26 cellular contexts compared by ENCODE assay signal in genomic region chr19:5041168-5042038, GRCh38.
DNase-seq lines count a peak whose midpoint lies in the region; ATAC-seq, FAIRE-seq and TF ChIP-seq lines count a peak whose summit lies in the region.
"Had no signal": no experiment of that assay in that cellular context is flagged by ENCODE, and none has a peak within 500 bp of the region (broad histone marks: within the 10 kb centered on the region; RNA-seq: fewer than 3 reads in every experiment).

No MANE protein-coding gene starts in this region.

- TF ChIP-seq CTCF in keratinocyte (optimal IDR thresholded peaks at IDR 0.05 in 1 of 3, IDR thresholded peaks at IDR 0.05 in 1 of 3, conservative IDR thresholded peaks at IDR 0.05 in 1 of 3; ENCODE audit: extremely low read depth in 1 of 3, insufficient read depth in 2 of 3, low read length in 3 of 3) (no peak), type B pancreatic cell (conservative IDR thresholded peaks at IDR 0.05) (no peak)

- no peak for ATAC-seq in activated T-cell treated with anti-CD3 and anti-CD28 coated beads, Interleukin-2, amount 50 U/mL, for 72 hours (replicated peaks in 1 of 2)
- ATAC-seq in HG03442 (IDR thresholded peaks at IDR 0.05; ENCODE audit: unreplicated experiment), result no peak
- ATAC-seq: A549, GM12878 had no signal

- peak overlapping the region; percentile 5 for H3K27ac ChIP-seq in angular gyrus (ENCODE audit: low read depth, low read length)
- no peak overlapping the region for H3K27ac ChIP-seq in keratinocyte (ENCODE audit: control insufficient read depth, insufficient read depth, low read length)
- H3K27ac ChIP-seq: A549, psoas muscle, tibial artery had no signal

- H3K27ac Mint-ChIP-seq in activated T-cell treated with anti-CD3 and anti-CD28 coated beads, Interleukin-2, amount 50 U/mL, for 72 hours, result peak overlapping the region; percentile 43
- H3K27ac Mint-ChIP-seq in type B pancreatic cell, result peak overlapping the region; percentile 53
- H3K27ac Mint-ChIP-seq: activated CD4-positive, alpha-beta memory T cell treated with anti-CD3 and anti-CD28 coated beads, Interleukin-2, amount 10 ng/mL, durations not matched to agents 7 days and 5 days; HFFc6 had no signal

- H4K20me1 ChIP-seq in keratinocyte (ENCODE audit: control insufficient read depth, extremely low read depth, insufficient read depth, low read length), result peaks cover 33% of the 10 kb centered on the region

- H3K9me3 ChIP-seq in keratinocyte (ENCODE audit: control insufficient read depth, low read depth, low read length), result no peaks in the 10 kb centered on the region
- H3K9me3 ChIP-seq: A549, BE2C, psoas muscle, tibial artery had no signal

- H3K27me3 Mint-ChIP-seq in activated T-cell treated with anti-CD3 and anti-CD28 coated beads, Interleukin-2, amount 50 U/mL, for 72 hours (ENCODE audit: low read depth), result no peaks in the 10 kb centered on the region
- H3K27me3 Mint-ChIP-seq in type B pancreatic cell, result no peaks in the 10 kb centered on the region
- H3K27me3 Mint-ChIP-seq: activated CD4-positive, alpha-beta memory T cell treated with anti-CD3 and anti-CD28 coated beads, Interleukin-2, amount 10 ng/mL, durations not matched to agents 7 days and 5 days had no signal

- peak overlapping the region; percentile 50 for H3K9ac ChIP-seq in keratinocyte (ENCODE audit: control insufficient read depth, extremely low read depth, insufficient read depth, low read length)

- H3K4me1 ChIP-seq in keratinocyte (ENCODE audit: control insufficient read depth, extremely low read depth, insufficient read depth, low read length), result peaks cover 40% of the 10 kb centered on the region

- DNase-seq in activated T-cell treated with anti-CD3 and anti-CD28 coated beads, Interleukin-2, amount 50 U/mL, for 72 hours, result no peak
- DNase-seq in activated T-cell treated with anti-CD3 and anti-CD28 coated beads, Interleukin-2, amount 50 U/mL, for 1 hour, result no peak
- DNase-seq in keratinocyte (ENCODE audit: low read depth, low spot score) (no peak), type B pancreatic cell (ENCODE audit: extremely low spot score, unreplicated experiment) (no peak), NCI-H2081 (lab: John Stamatoyannopoulos, UW) (no peak), NCI-H1105 (lab: John Stamatoyannopoulos, UW) (no peak)
- DNase-seq: activated CD4-positive, alpha-beta memory T cell treated with anti-CD3 and anti-CD28 coated beads, Interleukin-2, amount 10 ng/mL, durations not matched to agents 7 days and 5 days; activated CD4-positive, CD25-positive, alpha-beta regulatory T cell; activated naive CD4-positive, alpha-beta T cell; amniotic stem cell; BE2C; COR-L47; DMS79 treated with DMSO at 0.1 percent for 48 hours; HFFc6; IMR-90; NCI-H1694; NCI-H748 treated with DMSO at 0.1 percent for 48 hours; stimulated activated naive CD4-positive, alpha-beta T cell; T1000; tibial artery had no signal

- H2AFZ ChIP-seq in keratinocyte (ENCODE audit: control insufficient read depth, low read length), result no peak overlapping the region

- peaks cover 6 to 16% of the 10 kb centered on the region in 2 experiments for H3K36me3 ChIP-seq in keratinocyte (ENCODE audit: control insufficient read depth in 2 of 2, extremely low read depth in 1 of 2, insufficient read depth in 2 of 2, low read length in 2 of 2)

- H3K9me3 Mint-ChIP-seq in activated T-cell treated with anti-CD3 and anti-CD28 coated beads, Interleukin-2, amount 50 U/mL, for 72 hours, result no peaks in the 10 kb centered on the region
- no peaks in the 10 kb centered on the region for H3K9me3 Mint-ChIP-seq in type B pancreatic cell
- H3K9me3 Mint-ChIP-seq: activated CD4-positive, alpha-beta memory T cell treated with anti-CD3 and anti-CD28 coated beads, Interleukin-2, amount 10 ng/mL, durations not matched to agents 7 days and 5 days had no signal

- no peaks in the 10 kb centered on the region for H3K27me3 ChIP-seq in keratinocyte (ENCODE audit: control insufficient read depth, extremely low read depth, insufficient read depth, low read length)
- H3K27me3 ChIP-seq: BE2C, tibial artery had no signal

- H3K9me1 ChIP-seq in keratinocyte (ENCODE audit: control insufficient read depth, extremely low read depth, insufficient read depth, low read length), result no peaks in the 10 kb centered on the region

- H3K36me3 Mint-ChIP-seq in activated T-cell treated with anti-CD3 and anti-CD28 coated beads, Interleukin-2, amount 50 U/mL, for 72 hours (ENCODE audit: insufficient read depth in 2 of 2), result no peaks in the 10 kb centered on the region
- H3K36me3 Mint-ChIP-seq in type B pancreatic cell, result peaks cover 9% of the 10 kb centered on the region

- H3K4me3 Mint-ChIP-seq in activated T-cell treated with anti-CD3 and anti-CD28 coated beads, Interleukin-2, amount 50 U/mL, for 72 hours, result no peak overlapping the region
- no peak overlapping the region for H3K4me3 Mint-ChIP-seq in type B pancreatic cell
- H3K4me3 Mint-ChIP-seq: activated CD4-positive, alpha-beta memory T cell treated with anti-CD3 and anti-CD28 coated beads, Interleukin-2, amount 10 ng/mL, durations not matched to agents 7 days and 5 days; HFFc6 had no signal

- H3K4me1 Mint-ChIP-seq in activated T-cell treated with anti-CD3 and anti-CD28 coated beads, Interleukin-2, amount 50 U/mL, for 72 hours (ENCODE audit: low read depth), result no peaks in the 10 kb centered on the region
- H3K4me1 Mint-ChIP-seq in type B pancreatic cell (ENCODE audit: unreplicated experiment), result peaks cover 34% of the 10 kb centered on the region
- H3K4me1 Mint-ChIP-seq: activated CD4-positive, alpha-beta memory T cell treated with anti-CD3 and anti-CD28 coated beads, Interleukin-2, amount 10 ng/mL, durations not matched to agents 7 days and 5 days had no signal

- H3K4me2 ChIP-seq in keratinocyte (ENCODE audit: control insufficient read depth, extremely low read depth, insufficient read depth, low read depth, low read length), result no peak overlapping the region
- H3K4me2 ChIP-seq: A549 had no signal

- H3K79me2 ChIP-seq in keratinocyte (ENCODE audit: control insufficient read depth, insufficient read depth, low read length), result no peaks in the 10 kb centered on the region

- no peak overlapping the region for H3K4me3 ChIP-seq in keratinocyte (ENCODE audit: control insufficient read depth in 2 of 3, extremely low read depth in 1 of 3, insufficient read depth in 2 of 3, low read depth in 1 of 3, low read length in 3 of 3)
- H3K4me3 ChIP-seq: A549, GM12878, lung, psoas muscle, tibial artery had no signal

- dilution Hi-C loops in keratinocyte (cut with MboI; ENCODE audit: extremely low pct_ligation_motif_present, low sequenced_read_pairs), result no loop called here

- FAIRE-seq in keratinocyte (lab: Jason Lieb, UNC), result no peak
- FAIRE-seq: A549, GM12878 had no signal
